ENCODE assay signal across 25 cellular contexts in the genomic region with DNA sequence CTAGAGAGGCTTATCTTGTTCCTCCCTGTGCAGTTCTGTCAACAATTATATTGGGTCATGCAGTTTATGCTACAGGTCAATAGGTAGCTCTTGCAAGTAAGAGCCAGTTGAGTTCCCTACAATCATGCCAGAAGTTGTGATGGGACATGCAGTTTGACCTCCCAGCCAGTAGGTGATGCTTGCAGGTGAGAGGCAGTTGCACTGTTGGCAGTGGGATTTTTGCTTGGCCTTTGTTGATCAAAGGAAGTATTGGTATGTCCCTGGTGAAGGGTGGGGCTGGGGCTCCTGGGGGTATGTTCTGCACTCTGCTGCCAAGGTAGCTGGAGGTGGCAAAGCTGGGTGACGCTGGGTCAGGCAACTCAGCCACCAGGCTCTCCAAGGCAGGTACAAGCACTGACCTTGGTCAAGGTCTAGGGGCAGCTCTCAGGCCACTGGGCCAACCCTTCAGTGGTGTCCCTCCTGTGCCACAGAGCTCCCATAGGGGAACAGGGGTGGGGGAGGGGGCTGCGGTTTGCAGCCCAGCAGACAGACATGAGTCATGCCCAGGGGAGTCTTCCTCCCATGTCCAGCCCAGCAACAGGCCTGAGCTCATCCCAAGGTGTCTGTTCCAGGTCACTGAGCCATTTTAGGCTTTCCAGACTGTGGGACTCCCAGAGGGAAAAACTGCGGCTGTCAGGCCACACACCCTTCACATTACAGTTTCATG. TPM values are rescaled to one million over a fixed set of nuclear protein-coding genes. Genes with fewer than 3 reads are reported as not detected.
A peak's percentile ranks its signal among the peaks of the same experiment; 100 is the strongest.
DNase-seq lines count a peak whose midpoint lies in the region; ATAC-seq and TF ChIP-seq lines count a peak whose summit lies in the region.
"Had no signal": no experiment of that assay in that cellular context is flagged by ENCODE, and none has a peak within 500 bp of the region (broad histone marks: within the 10 kb centered on the region; RNA-seq: fewer than 3 reads in every experiment).

No MANE protein-coding gene starts in this region.

- H3K27me3 ChIP-seq in neuronal stem cell (ENCODE audit: control insufficient read depth in 3 of 3, insufficient read depth in 3 of 3, low read depth in 1 of 3, low read length in 3 of 3): no peaks in the 10 kb centered on the region
- no peaks in the 10 kb centered on the region for H3K27me3 ChIP-seq in MG63
- H3K27me3 ChIP-seq: esophagus muscularis mucosa, testis had no signal

- WGBS in neuronal stem cell (ENCODE audit: extremely low coverage in 2 of 2, insufficient read length in 2 of 2, insufficient replicate concordance in 1 of 2), 2 donors: no CpG with 5 or more reads among the region's 3 CpGs

- no peaks in the 10 kb centered on the region for H3K79me1 ChIP-seq in neuronal stem cell (ENCODE audit: low read depth, low read length)

- H3K27ac ChIP-seq in neuronal stem cell (replicated peaks; ENCODE audit: low read length): no peak overlapping the region
- H3K27ac ChIP-seq: esophagus muscularis mucosa, testis, VCaP had no signal

- no peak overlapping the region for H3K4me2 ChIP-seq in neuronal stem cell (ENCODE audit: insufficient read depth, low read length, poor library complexity, severe bottlenecking)

- H3K4me1 Mint-ChIP-seq in chondrocyte (ENCODE audit: low read depth): peaks cover 46% of the 10 kb centered on the region
- H3K4me1 Mint-ChIP-seq: T-cell had no signal

- no peak for ATAC-seq in GM21390 (IDR thresholded peaks at IDR 0.05; ENCODE audit: unreplicated experiment)
- ATAC-seq: GM12878, HepG2, T-cell had no signal

- H3K14ac ChIP-seq in neuronal stem cell (ENCODE audit: low read length): no peak overlapping the region

- H2AK5ac ChIP-seq in neuronal stem cell (ENCODE audit: low read depth, low read length): peak overlapping the region; percentile 46

- no peaks in the 10 kb centered on the region for H3K27me3 Mint-ChIP-seq in chondrocyte (ENCODE audit: low read depth)
- H3K27me3 Mint-ChIP-seq: T-cell had no signal

- peak overlapping the region; percentile 41 for H2BK12ac ChIP-seq in neuronal stem cell (ENCODE audit: low read length)

- H3K4me3 ChIP-seq in neuronal stem cell (ENCODE audit: low read length in 2 of 2) (no peak overlapping the region), MG63 (no peak overlapping the region)
- H3K4me3 ChIP-seq: esophagus muscularis mucosa, GM12878, HAP-1, testis had no signal

- no peak overlapping the region for H3K18ac ChIP-seq in neuronal stem cell (ENCODE audit: low read length)

- no peak overlapping the region for H3K23ac ChIP-seq in neuronal stem cell (ENCODE audit: low read depth, low read length, poor library complexity)

- peak overlapping the region; percentile 22 for H2BK120ac ChIP-seq in neuronal stem cell (ENCODE audit: low read depth, low read length)

- peaks cover 6% of the 10 kb centered on the region for H3K36me3 Mint-ChIP-seq in chondrocyte (ENCODE audit: low read depth)
- H3K36me3 Mint-ChIP-seq: T-cell had no signal

- H3K27ac Mint-ChIP-seq in chondrocyte (ENCODE audit: unreplicated experiment): no peak overlapping the region
- H3K27ac Mint-ChIP-seq: activated naive CD4-positive, alpha-beta T cell treated with anti-CD3 and anti-CD28 coated beads for 36 hours; T-cell had no signal

- no peak overlapping the region for H3K4ac ChIP-seq in neuronal stem cell (ENCODE audit: low read length)

- H2BK15ac ChIP-seq in neuronal stem cell (ENCODE audit: low read length): no peak overlapping the region

- H4K91ac ChIP-seq in neuronal stem cell (ENCODE audit: low read depth, low read length, poor library complexity): no peak overlapping the region

- H3K36me3 ChIP-seq in neuronal stem cell (replicated peaks in 1 of 2; ENCODE audit: control insufficient read depth in 2 of 2, insufficient read depth in 2 of 2, low read length in 2 of 2) (no peaks in the 10 kb centered on the region), MG63 (no peaks in the 10 kb centered on the region)
- H3K36me3 ChIP-seq: esophagus muscularis mucosa, HAP-1 had no signal

- peaks cover 0 to 3% of the 10 kb centered on the region in 2 donors for H3K4me1 ChIP-seq in neuronal stem cell (ENCODE audit: control insufficient read depth in 2 of 2, insufficient read depth in 1 of 2, low read depth in 1 of 2, low read length in 2 of 2)
- H3K4me1 ChIP-seq: Caco-2, testis had no signal

- no peak overlapping the region for H2AFZ ChIP-seq in neuronal stem cell (ENCODE audit: low read length)

- H3K9ac ChIP-seq in neuronal stem cell (ENCODE audit: low read depth, low read length, poor library complexity): no peak overlapping the region

- H3K9me3 ChIP-seq in neuronal stem cell (replicated peaks in 1 of 2; ENCODE audit: control insufficient read depth in 2 of 2, insufficient read depth in 1 of 2, low read depth in 1 of 2, low read length in 2 of 2): no peaks in the 10 kb centered on the region
- no peaks in the 10 kb centered on the region for H3K9me3 ChIP-seq in MG63
- H3K9me3 ChIP-seq: esophagus muscularis mucosa, HAP-1, testis had no signal

- peaks cover 18% of the 10 kb centered on the region for H3K9me3 Mint-ChIP-seq in chondrocyte (ENCODE audit: low read depth)

- H3K4me3 Mint-ChIP-seq in chondrocyte (ENCODE audit: unreplicated experiment): no peak overlapping the region
- H3K4me3 Mint-ChIP-seq: activated naive CD4-positive, alpha-beta T cell treated with anti-CD3 and anti-CD28 coated beads for 36 hours; T-cell had no signal

- TF ChIP-seq CTCF in chondrocyte (IDR thresholded peaks at IDR 0.05): peak; percentile 10

- no peak overlapping the region for H4K8ac ChIP-seq in neuronal stem cell (ENCODE audit: low read depth, low read length)

- DNase-seq in EL (peak; percentile 10), HT1080 (ENCODE audit: low read depth) (peak; percentile 83), chondrocyte (ENCODE audit: low spot score) (no peak), neuronal stem cell (ENCODE audit: low spot score) (no peak), NOMO-1 treated with DMSO at 0.1 percent for 48 hours (lab: John Stamatoyannopoulos, UW; ENCODE audit: unreplicated experiment) (no peak), MG63 (no peak), NCI-H69 (lab: John Stamatoyannopoulos, UW) (no peak)
- DNase-seq: activated CD4-positive, alpha-beta T cell treated with anti-CD3 and anti-CD28 coated beads, Interleukin-2, amount 50 U/mL, for 48 hours; activated naive CD4-positive, alpha-beta T cell treated with anti-CD3 and anti-CD28 coated beads for 36 hours; Caco-2; central memory CD4-positive, alpha-beta T cell; glutamatergic neuron; MM.1S; NCI-H1694; NCI-H446; NK-92 treated with Interleukin-12 subunit alpha and Interleukin-12 subunit beta, amount 100 ng/mL, for 24 hours; nucleus accumbens; T-cell; testis had no signal

- no peak overlapping the region for H2BK5ac ChIP-seq in neuronal stem cell (ENCODE audit: low read length)

RNA-seq across cellular contexts. Expression of gene MEOX2, which starts 43.3 kb away (rescaled TPM):
- not detected in 2 replicates for total RNA-seq in HT1080 (2014; rRNA removed; shearing (Covaris generic))
- not detected in 2 replicates for polyA plus RNA-seq in HT1080 (2015; cell fraction: cytosol; rRNA removed)
- not detected in 2 replicates for polyA plus RNA-seq in HT1080 (2015; cell fraction: nucleus; rRNA removed)
- 8.4 to 20.0 TPM (median 8.9 TPM) in 3 replicates for total RNA-seq in chondrocyte
- not detected for polyA plus RNA-seq in neuronal stem cell (2013, experiment 1 of 2)
- 0.01 TPM for polyA plus RNA-seq in neuronal stem cell (2013, experiment 2 of 2)
- total RNA-seq in MG63 (2014; rRNA removed; shearing (Covaris generic); ENCODE audit: low replicate concordance): not detected in 2 replicates
- total RNA-seq: activated naive CD4-positive, alpha-beta T cell treated with anti-CD3 and anti-CD28 coated beads for 36 hours; Caco-2; GM12878; HepG2 had no signal
- polyA plus RNA-seq: GM12878, HepG2 had no signal

Comparison
In these comparisons a context has a peak if more than half of its experiments do, and no peak if none do; other contexts are left out.
1. DNase-seq: peak in EL (single experiment) and HT1080 (single experiment); none in chondrocyte (single experiment), neuronal stem cell (single experiment), NOMO-1 treated with DMSO at 0.1 percent for 48 hours (single experiment), MG63 (single experiment) and NCI-H69 (single experiment).